Comparison of ENCODE assay signal across 28 cellular contexts in genomic region chr11:121517996-121518395, GRCh38.
DNase-seq lines count a peak whose midpoint lies in the region; ATAC-seq, FAIRE-seq and TF ChIP-seq lines count a peak whose summit lies in the region.
"Had no signal": no experiment of that assay in that cellular context is flagged by ENCODE, and none has a peak within 500 bp of the region (broad histone marks: within the 10 kb centered on the region; RNA-seq: fewer than 3 reads in every experiment).

No MANE protein-coding gene starts in this region.

- no peaks in the 10 kb centered on the region for H3K27me3 ChIP-seq in BLaER1
- H3K27me3 ChIP-seq in BLaER1 treated with 17β-estradiol and CSF1 and Interleukin-3, amounts not matched to agents 10 nM and 100 nM: peaks cover 0 to 16% (median 0%) of the 10 kb centered on the region in 11 experiments; a peak in 2 of 22 replicates
- no peaks in the 10 kb centered on the region for H3K27me3 ChIP-seq in naive thymus-derived CD4-positive, alpha-beta T cell (ENCODE audit: control insufficient read depth in 2 of 2, insufficient read depth in 2 of 2, low read length in 2 of 2)
- H3K27me3 ChIP-seq: breast epithelium, foreskin keratinocyte, heart right ventricle, Peyer's patch, upper lobe of right lung had no signal

- peak overlapping the region; percentile 70 for H3K4me2 ChIP-seq in BLaER1
- peak overlapping the region in 9 of 11 experiments; percentile 38 to 81 (median 72); a peak in 14 of 22 replicates for H3K4me2 ChIP-seq in BLaER1 treated with 17β-estradiol and CSF1 and Interleukin-3, amounts not matched to agents 10 nM and 100 nM

- ATAC-seq in activated CD8-positive, alpha-beta T cell treated with anti-CD3 and anti-CD28 coated beads for 36 hours: no peak
- ATAC-seq in naive thymus-derived CD4-positive, alpha-beta T cell: no peak
- ATAC-seq: esophagus mucosa, foreskin keratinocyte, heart right ventricle, left cardiac atrium, mucosa of descending colon, right cardiac atrium, upper lobe of right lung had no signal

- no peak for TF ChIP-seq CTCF in activated CD8-positive, alpha-beta T cell treated with anti-CD3 and anti-CD28 coated beads for 36 hours (IDR thresholded peaks at IDR 0.05)

- H3K27me3 Mint-ChIP-seq in activated CD8-positive, alpha-beta T cell treated with anti-CD3 and anti-CD28 coated beads for 36 hours: no peaks in the 10 kb centered on the region
- no peaks in the 10 kb centered on the region for H3K27me3 Mint-ChIP-seq in naive thymus-derived CD4-positive, alpha-beta T cell

- FAIRE-seq in GM12892 (lab: Jason Lieb, UNC): no peak
- FAIRE-seq: colon had no signal

- peaks cover 69% of the 10 kb centered on the region for H3K4me1 Mint-ChIP-seq in activated CD8-positive, alpha-beta T cell treated with anti-CD3 and anti-CD28 coated beads for 36 hours (ENCODE audit: low read depth)
- peaks cover 41 to 79% (median 65%) of the 10 kb centered on the region in 7 donors for H3K4me1 Mint-ChIP-seq in naive thymus-derived CD4-positive, alpha-beta T cell
- H3K4me1 Mint-ChIP-seq: endodermal cell had no signal

- H3K27ac ChIP-seq in BLaER1: no peak overlapping the region
- H3K27ac ChIP-seq in BLaER1 treated with 17β-estradiol and CSF1 and Interleukin-3, amounts not matched to agents 10 nM and 100 nM: peak overlapping the region in 2 of 11 experiments; percentile 11 to 17; a peak in 1 of 22 replicates
- H3K27ac ChIP-seq in naive thymus-derived CD4-positive, alpha-beta T cell (ENCODE audit: low read depth, low read length): peak overlapping the region; percentile 40
- H3K27ac ChIP-seq: breast epithelium, foreskin keratinocyte, heart right ventricle, Peyer's patch, upper lobe of right lung had no signal

- no peaks in the 10 kb centered on the region for H4K20me1 ChIP-seq in BLaER1
- H4K20me1 ChIP-seq in BLaER1 treated with 17β-estradiol and CSF1 and Interleukin-3, amounts not matched to agents 10 nM and 100 nM: no peaks in the 10 kb centered on the region

- TF ChIP-seq POLR2A in GM12892 (IDR thresholded peaks at IDR 0.05; ENCODE audit: low read depth, low read length): no peak

- POLR2A ChIA-PET in activated CD8-positive, alpha-beta T cell treated with anti-CD3 and anti-CD28 coated beads for 36 hours (lab: Charles Lee): no interaction called here
- POLR2A ChIA-PET in naive thymus-derived CD4-positive, alpha-beta T cell (lab: Charles Lee): interaction anchor here (0.7 kb wide), 1 partner anchor 19 kb away, joined by 3 read pairs; no protein-coding TSS in a partner anchor

- H3K9ac ChIP-seq in BLaER1: no peak overlapping the region
- H3K9ac ChIP-seq in BLaER1 treated with 17β-estradiol and CSF1 and Interleukin-3, amounts not matched to agents 10 nM and 100 nM: no peak overlapping the region

- H3K4me3 ChIP-seq in BLaER1: no peak overlapping the region
- no peak overlapping the region for H3K4me3 ChIP-seq in BLaER1 treated with 17β-estradiol and CSF1 and Interleukin-3, amounts not matched to agents 10 nM and 100 nM
- H3K4me3 ChIP-seq in naive thymus-derived CD4-positive, alpha-beta T cell (ENCODE audit: low read length): no peak overlapping the region
- H3K4me3 ChIP-seq: breast epithelium, heart right ventricle, mucosa of descending colon, Peyer's patch, upper lobe of right lung had no signal

- peaks cover 36% of the 10 kb centered on the region for H3K36me3 ChIP-seq in BLaER1
- H3K36me3 ChIP-seq in BLaER1 treated with 17β-estradiol and CSF1 and Interleukin-3, amounts not matched to agents 10 nM and 100 nM: peaks cover 0 to 71% (median 28%) of the 10 kb centered on the region in 11 experiments; a peak in 15 of 22 replicates
- H3K36me3 ChIP-seq in naive thymus-derived CD4-positive, alpha-beta T cell (ENCODE audit: control insufficient read depth in 2 of 3, insufficient read depth in 3 of 3, low read length in 3 of 3): peaks cover 34 to 93% (median 46%) of the 10 kb centered on the region in 3 experiments
- H3K36me3 ChIP-seq: breast epithelium had no signal

- no peaks in the 10 kb centered on the region for H3K9me3 Mint-ChIP-seq in activated CD8-positive, alpha-beta T cell treated with anti-CD3 and anti-CD28 coated beads for 36 hours
- no peaks in the 10 kb centered on the region for H3K9me3 Mint-ChIP-seq in naive thymus-derived CD4-positive, alpha-beta T cell
- H3K9me3 Mint-ChIP-seq: endodermal cell had no signal

- H3K9me3 ChIP-seq in BLaER1: peaks cover 4% of the 10 kb centered on the region; the same call in 1 of the 2 replicates
- peaks cover 0 to 20% (median 6%) of the 10 kb centered on the region in 11 experiments; a peak in 8 of 22 replicates for H3K9me3 ChIP-seq in BLaER1 treated with 17β-estradiol and CSF1 and Interleukin-3, amounts not matched to agents 10 nM and 100 nM (replicated peaks in 1 of 11)
- H3K9me3 ChIP-seq in naive thymus-derived CD4-positive, alpha-beta T cell (ENCODE audit: control insufficient read depth in 2 of 3, low read length in 3 of 3): no peaks in the 10 kb centered on the region
- H3K9me3 ChIP-seq: breast epithelium, heart right ventricle, mucosa of descending colon, Peyer's patch, upper lobe of right lung had no signal

- H3K27ac Mint-ChIP-seq in activated CD8-positive, alpha-beta T cell treated with anti-CD3 and anti-CD28 coated beads for 36 hours: peak overlapping the region; percentile 55
- peak overlapping the region; percentile 20 to 85 (median 66) for H3K27ac Mint-ChIP-seq in naive thymus-derived CD4-positive, alpha-beta T cell
- H3K27ac Mint-ChIP-seq: endodermal cell had no signal

- no peak for DNase-seq in activated CD8-positive, alpha-beta T cell treated with anti-CD3 and anti-CD28 coated beads for 36 hours
- DNase-seq in naive thymus-derived CD4-positive, alpha-beta T cell: no peak
- no peak for DNase-seq in NCI-H524 treated with DMSO at 0.1 percent for 48 hours (lab: John Stamatoyannopoulos, UW)
- no peak for DNase-seq in GM12892 (ENCODE audit: insufficient read length)
- no peak for DNase-seq in stimulated activated CD4-positive, alpha-beta T cell treated with anti-CD3 and anti-CD28 coated beads, Interleukin-15, amount 100 ng/mL, for 24 hours
- DNase-seq: activated CD4-positive, CD25-positive, alpha-beta regulatory T cell; amygdala; endodermal cell; foreskin keratinocyte; GOT3; heart right ventricle; KBM-7; left cardiac atrium; mucosa of descending colon; NCI-H1105; NCI-H2029 treated with DMSO at 0.1 percent for 48 hours; NCI-H226; Peyer's patch; posterior cingulate gyrus; right cardiac atrium; SHP77 treated with DMSO at 0.1 percent for 48 hours; substantia nigra; upper lobe of right lung had no signal

- CTCF ChIA-PET in activated CD8-positive, alpha-beta T cell treated with anti-CD3 and anti-CD28 coated beads for 36 hours (lab: Charles Lee): no interaction called here
- CTCF ChIA-PET in naive thymus-derived CD4-positive, alpha-beta T cell (lab: Charles Lee): no interaction called here

- intact Hi-C loops in activated CD8-positive, alpha-beta T cell treated with anti-CD3 and anti-CD28 coated beads for 36 hours (cut with micrococcal nuclease): no loop called here
- intact Hi-C loops in naive thymus-derived CD4-positive, alpha-beta T cell (cut with micrococcal nuclease): no loop called here

- H3K36me3 Mint-ChIP-seq in activated CD8-positive, alpha-beta T cell treated with anti-CD3 and anti-CD28 coated beads for 36 hours (ENCODE audit: low read depth): peaks cover 73% of the 10 kb centered on the region
- peaks cover 27 to 87% (median 60%) of the 10 kb centered on the region in 5 donors for H3K36me3 Mint-ChIP-seq in naive thymus-derived CD4-positive, alpha-beta T cell

- H3K4me3 Mint-ChIP-seq in activated CD8-positive, alpha-beta T cell treated with anti-CD3 and anti-CD28 coated beads for 36 hours: no peak overlapping the region
- no peak overlapping the region for H3K4me3 Mint-ChIP-seq in naive thymus-derived CD4-positive, alpha-beta T cell
- H3K4me3 Mint-ChIP-seq: endodermal cell had no signal

- peaks cover 87% of the 10 kb centered on the region for H3K4me1 ChIP-seq in BLaER1
- H3K4me1 ChIP-seq in BLaER1 treated with 17β-estradiol and CSF1 and Interleukin-3, amounts not matched to agents 10 nM and 100 nM: peaks cover 49 to 92% (median 85%) of the 10 kb centered on the region in 10 experiments
- H3K4me1 ChIP-seq in naive thymus-derived CD4-positive, alpha-beta T cell (ENCODE audit: control insufficient read depth in 2 of 2, insufficient read depth in 2 of 2, low read length in 2 of 2): peaks cover 0 to 11% of the 10 kb centered on the region in 2 donors
- H3K4me1 ChIP-seq: breast epithelium, Peyer's patch had no signal
